ENCODE assay signal across 29 cellular contexts in genomic region chr7:98762620-98763019, GRCh38.
"Had no signal": no experiment of that assay in that cellular context is flagged by ENCODE, and none has a peak within 500 bp of the region (broad histone marks: within the 10 kb centered on the region; RNA-seq: fewer than 3 reads in every experiment).

No MANE protein-coding gene starts in this region.

- H3K4me1 ChIP-seq: adrenal gland, breast epithelium, heart left ventricle had no signal

- H3K9me3 ChIP-seq: adrenal gland, ascending aorta, breast epithelium had no signal

- ATAC-seq: activated CD4-positive, alpha-beta T cell treated with anti-CD3 and anti-CD28 coated beads for 36 hours; activated CD8-positive, alpha-beta memory T cell treated with anti-CD3 and anti-CD28 coated beads, Interleukin-2, amount 10 ng/mL, durations not matched to agents 7 days and 5 days; activated CD8-positive, alpha-beta T cell treated with anti-CD3 and anti-CD28 coated beads, Interleukin-2, amount 10 ng/mL, durations not matched to agents 7 days and 5 days; activated naive CD8-positive, alpha-beta T cell treated with anti-CD3 and anti-CD28 coated beads, Interleukin-2, amount 50 U/mL, for 24 hours; esophagus mucosa; heart left ventricle had no signal

- FAIRE-seq: frontal cortex had no signal

- DNase-seq: activated CD4-positive, alpha-beta memory T cell treated with anti-CD3 and anti-CD28 coated beads for 36 hours; activated CD4-positive, alpha-beta T cell treated with anti-CD3 and anti-CD28 coated beads for 36 hours; activated CD4-positive, alpha-beta T cell treated with anti-CD3 and anti-CD28 coated beads, Interleukin-2, amount 10 ng/mL, durations not matched to agents 24 days and 14 days; activated CD4-positive, CD25-positive, alpha-beta regulatory T cell; activated CD4-positive, CD25-positive, alpha-beta regulatory T cell treated with anti-CD3 and anti-CD28 coated beads, Interleukin-2, amount 50 U/mL, for 72 hours; activated CD8-positive, alpha-beta memory T cell treated with anti-CD3 and anti-CD28 coated beads, Interleukin-2, amount 10 ng/mL, durations not matched to agents 7 days and 5 days; activated CD8-positive, alpha-beta memory T cell treated with anti-CD3 and anti-CD28 coated beads, Interleukin-2, amount 50 U/mL, for 4 hours; activated CD8-positive, alpha-beta T cell treated with anti-CD3 and anti-CD28 coated beads, Interleukin-2, amount 10 ng/mL, durations not matched to agents 7 days and 5 days; activated effector memory CD4-positive, alpha-beta T cell treated with anti-CD3 and anti-CD28 coated beads, Interleukin-2, amount 50 U/mL, for 16 hours; activated naive CD4-positive, alpha-beta T cell treated with anti-CD3 and anti-CD28 coated beads for 36 hours; activated naive CD8-positive, alpha-beta T cell treated with anti-CD3 and anti-CD28 coated beads for 36 hours; activated naive CD8-positive, alpha-beta T cell treated with anti-CD3 and anti-CD28 coated beads, Interleukin-2, amount 50 U/mL, for 24 hours; activated T-cell treated with anti-CD3 and anti-CD28 coated beads, Interleukin-2, amount 50 U/mL, for 1 hour; activated T-cell treated with anti-CD3 and anti-CD28 coated beads, Interleukin-2, amount 50 U/mL, for 48 hours; adrenal gland; central memory CD4-positive, alpha-beta T cell; cerebellar nuclear complex; dorsolateral prefrontal cortex; effector memory CD4-positive, alpha-beta T cell; endodermal cell; foreskin fibroblast; heart left ventricle; T-helper 2 cell had no signal

- H3K27me3 ChIP-seq: adrenal gland, ascending aorta, cardiac muscle cell had no signal

- H3K4me3 ChIP-seq: adrenal gland, ascending aorta, breast epithelium, cardiac muscle cell, coronary artery, dorsolateral prefrontal cortex, heart left ventricle had no signal

- H3K36me3 ChIP-seq: adrenal gland, ascending aorta, breast epithelium, cardiac muscle cell, heart left ventricle had no signal

- H3K27ac ChIP-seq: adrenal gland, ascending aorta, breast epithelium, cardiac muscle cell, coronary artery, dorsolateral prefrontal cortex, heart left ventricle had no signal
